ENCODE assay signal across 1 cellular context in the genomic region with DNA sequence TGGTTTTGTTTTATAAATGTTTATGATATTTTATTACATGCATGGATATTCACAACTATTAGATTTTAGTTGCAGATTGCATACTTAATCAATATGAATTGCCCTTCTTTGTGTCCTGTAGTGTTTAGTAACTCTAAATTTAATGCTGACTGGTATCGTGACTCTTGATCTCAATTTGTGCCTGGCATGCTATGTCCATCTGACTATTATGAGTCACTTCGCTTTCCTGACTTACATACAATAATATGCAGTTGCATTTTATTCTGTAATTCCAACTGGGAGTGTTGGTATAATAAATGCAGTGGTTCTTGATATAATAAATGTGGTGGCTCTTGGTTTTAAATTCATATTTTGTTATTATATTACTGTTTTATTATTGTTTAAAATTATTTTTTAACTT.
TF ChIP-seq lines count a peak whose summit lies in the region.

No MANE protein-coding gene starts in this region.

TF ChIP-seq in GM23338, 12 proteins besides CTCF, POLR2A, EP300 and RAD21 (continued from another document):
- TF ChIP-seq ZNF462 (CRISPR knock-in tag; IDR thresholded peaks at IDR 0.05) (no peak), CREB1 (CRISPR knock-in tag; IDR thresholded peaks at IDR 0.05; ENCODE audit: low read depth) (no peak), POLR2AphosphoS5 (IDR thresholded peaks at IDR 0.05; ENCODE audit: low read depth) (no peak), NANOG (IDR thresholded peaks at IDR 0.05; ENCODE audit: borderline replicate concordance) (no peak)
- TF ChIP-seq, protein P1, sequence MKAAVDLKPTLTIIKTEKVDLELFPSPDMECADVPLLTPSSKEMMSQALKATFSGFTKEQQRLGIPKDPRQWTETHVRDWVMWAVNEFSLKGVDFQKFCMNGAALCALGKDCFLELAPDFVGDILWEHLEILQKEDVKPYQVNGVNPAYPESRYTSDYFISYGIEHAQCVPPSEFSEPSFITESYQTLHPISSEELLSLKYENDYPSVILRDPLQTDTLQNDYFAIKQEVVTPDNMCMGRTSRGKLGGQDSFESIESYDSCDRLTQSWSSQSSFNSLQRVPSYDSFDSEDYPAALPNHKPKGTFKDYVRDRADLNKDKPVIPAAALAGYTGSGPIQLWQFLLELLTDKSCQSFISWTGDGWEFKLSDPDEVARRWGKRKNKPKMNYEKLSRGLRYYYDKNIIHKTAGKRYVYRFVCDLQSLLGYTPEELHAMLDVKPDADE (IDR thresholded peaks at IDR 0.05): no peak
